ENCODE assay signal across 9 cellular contexts in the genomic region with DNA sequence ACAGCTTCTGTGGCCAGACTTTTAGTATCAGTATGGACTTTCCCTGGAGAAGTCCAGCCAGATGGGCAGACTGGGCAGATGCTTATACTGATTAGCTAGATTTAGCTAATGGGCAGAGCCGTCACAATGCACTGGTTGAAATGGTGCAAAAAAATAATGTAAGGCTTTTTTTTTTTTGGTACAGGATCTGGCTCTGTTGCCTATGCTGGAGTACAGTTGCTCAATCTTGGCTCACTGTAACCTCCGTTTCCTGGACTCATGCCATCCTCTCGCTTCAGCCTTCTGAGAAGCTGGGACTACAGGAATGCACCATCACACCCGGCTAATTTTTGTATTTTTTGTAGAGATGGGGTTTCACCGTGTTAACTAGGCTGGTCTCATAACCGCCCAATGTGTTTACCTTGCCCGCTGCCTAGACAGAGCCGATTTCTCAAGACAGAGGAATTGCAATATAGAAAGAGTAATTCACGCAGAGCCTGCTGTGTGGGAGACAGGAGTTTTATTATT. TPM values are rescaled to one million over a fixed set of nuclear protein-coding genes. Genes with fewer than 3 reads are reported as not detected.
A peak's percentile ranks its signal among the peaks of the same experiment; 100 is the strongest.
DNase-seq lines count a peak whose midpoint lies in the region; ATAC-seq and TF ChIP-seq lines count a peak whose summit lies in the region.
"Had no signal": no experiment of that assay in that cellular context is flagged by ENCODE, and none has a peak within 500 bp of the region (broad histone marks: within the 10 kb centered on the region; RNA-seq: fewer than 3 reads in every experiment).

No MANE protein-coding gene starts in this region.

- intact Hi-C loops in CD14-positive monocyte (cut with micrococcal nuclease): no loop called here

- 14 to 20% methylated on average over 9 of the region's 9 CpGs for WGBS in esophagus, 2 donors

- peaks cover 0 to 2% (median 2%) of the 10 kb centered on the region in 3 donors for H3K27me3 Mint-ChIP-seq in CD14-positive monocyte (ENCODE audit: low read depth in 3 of 3)
- H3K27me3 Mint-ChIP-seq in progenitor cell of endocrine pancreas: no peaks in the 10 kb centered on the region
- no peaks in the 10 kb centered on the region for H3K27me3 Mint-ChIP-seq in T-cell

- DNase-seq in CD14-positive monocyte (ENCODE audit: low spot score): no peak
- peak; percentile 17 to 46 for DNase-seq in NOMO-1 (lab: John Stamatoyannopoulos, UW; ENCODE audit: unreplicated experiment in 2 of 2)
- DNase-seq in omental fat pad (ENCODE audit: low spot score): no peak
- no peak for DNase-seq in progenitor cell of endocrine pancreas (ENCODE audit: low spot score, unreplicated experiment)
- DNase-seq in LoVo (ENCODE audit: low spot score): no peak
- no peak for DNase-seq in SW480 (ENCODE audit: low spot score)
- DNase-seq in T-cell: no peak

- no peak for TF ChIP-seq CTCF in CD14-positive monocyte (IDR thresholded peaks at IDR 0.05)
- TF ChIP-seq CTCF in omental fat pad (IDR thresholded peaks at IDR 0.05): no peak
- TF ChIP-seq CTCF in progenitor cell of endocrine pancreas (IDR thresholded peaks at IDR 0.05; ENCODE audit: unreplicated experiment): no peak

- H3K36me3 Mint-ChIP-seq in CD14-positive monocyte (no peaks in the 10 kb centered on the region), progenitor cell of endocrine pancreas (ENCODE audit: insufficient read depth) (no peaks in the 10 kb centered on the region), T-cell (no peaks in the 10 kb centered on the region)

- H3K27me3 ChIP-seq in esophagus (ENCODE audit: control insufficient read depth in 1 of 2, insufficient read depth in 2 of 2, low read length in 2 of 2): no peaks in the 10 kb centered on the region

- H3K4me1 Mint-ChIP-seq in CD14-positive monocyte (peaks cover 42% of the 10 kb centered on the region), progenitor cell of endocrine pancreas (ENCODE audit: low read depth) (peaks cover 16% of the 10 kb centered on the region), T-cell (peaks cover 8 to 17% (median 14%) of the 10 kb centered on the region in 3 donors)

- H3K4me1 ChIP-seq in esophagus (ENCODE audit: control insufficient read depth in 2 of 2, insufficient read depth in 2 of 2, low read length in 1 of 2): no peaks in the 10 kb centered on the region

- CTCF ChIA-PET in T-cell (lab: Charles Lee): no interaction called here

- no peaks in the 10 kb centered on the region for H3K36me3 ChIP-seq in esophagus (ENCODE audit: control insufficient read depth in 2 of 2, insufficient read depth in 2 of 2, low read length in 1 of 2)

- no peaks in the 10 kb centered on the region for H3K9me3 ChIP-seq in esophagus (ENCODE audit: control insufficient read depth in 2 of 2, insufficient read depth in 1 of 2, low read depth in 1 of 2, low read length in 1 of 2)

- H3K4me3 Mint-ChIP-seq in CD14-positive monocyte: peak overlapping the region; percentile 79 to 89
- no peak overlapping the region for H3K4me3 Mint-ChIP-seq in progenitor cell of endocrine pancreas (ENCODE audit: low read depth)
- H3K4me3 Mint-ChIP-seq in T-cell: no peak overlapping the region

- H3K27ac Mint-ChIP-seq in CD14-positive monocyte (peak overlapping the region; percentile 89 to 98 (median 97)), progenitor cell of endocrine pancreas (no peak overlapping the region), T-cell (peak overlapping the region in 1 of 2 donors; percentile 16)

- POLR2A ChIA-PET in T-cell (lab: Charles Lee): no interaction called here

- no peak overlapping the region for H3K4me3 ChIP-seq in esophagus (ENCODE audit: low read depth in 1 of 2, low read length in 2 of 2)
- H3K4me3 ChIP-seq: GM12878 had no signal

- H3K27ac ChIP-seq in esophagus (ENCODE audit: low read depth in 2 of 2, low read length in 1 of 2): peak overlapping the region; percentile 66 to 71

- H3K9me3 Mint-ChIP-seq in CD14-positive monocyte (no peaks in the 10 kb centered on the region), progenitor cell of endocrine pancreas (ENCODE audit: low read depth) (no peaks in the 10 kb centered on the region), T-cell (no peaks in the 10 kb centered on the region)

- ATAC-seq in omental fat pad (ENCODE audit: low FRiP score) (peak; percentile 68), T-cell (replicated peaks in 1 of 4) (no peak)
- ATAC-seq: GM12878 had no signal

RNA-seq across cellular contexts. Expression of a gene that starts 16.4 kb away (rescaled TPM):
- under 1 TPM; 0.14 to 0.68 TPM for polyA plus RNA-seq in CD14-positive monocyte
- polyA plus RNA-seq in esophagus: 10 to 100 TPM; 12.5 to 15.0 TPM
- 10 to 100 TPM in 1 of 4 donors, 1 to 10 TPM in 1, under 1 TPM in 2; 0.25 to 10.8 (median 3.1) TPM for total RNA-seq in omental fat pad
- 45.5 and 46.6 TPM in 2 replicates for total RNA-seq in progenitor cell of endocrine pancreas
- total RNA-seq in T-cell: 1 to 10 TPM; 1.1 to 2.9 (median 1.8) TPM

RNA-seq across cellular contexts. Expression of a gene that starts 35.6 kb away (rescaled TPM):
- polyA plus RNA-seq in CD14-positive monocyte: 1 to 10 TPM; 3.0 to 3.5 TPM
- polyA plus RNA-seq in esophagus: 10 to 100 TPM; 27.3 to 46.0 TPM
- total RNA-seq in omental fat pad: 10 to 100 TPM; 40.8 to 56.5 (median 48.9) TPM
- 58.1 and 58.4 TPM in 2 replicates for total RNA-seq in progenitor cell of endocrine pancreas
- total RNA-seq in T-cell: 100 to 1,000 TPM; 169 to 372 (median 175) TPM

RNA-seq across cellular contexts. Expression of a gene that starts 42.7 kb away (rescaled TPM):
- polyA plus RNA-seq in CD14-positive monocyte (100 to 1,000 TPM; 153 to 160 TPM), esophagus (100 to 1,000 TPM in 1 of 2 donors, 10 to 100 TPM in 1; 80.2 to 119 TPM)
- total RNA-seq in omental fat pad (100 to 1,000 TPM in 2 of 4 donors, 10 to 100 TPM in 2; 57.1 to 107 (median 98.1) TPM), progenitor cell of endocrine pancreas (252 and 264 TPM in 2 replicates), T-cell (100 to 1,000 TPM; 169 to 184 (median 176) TPM)

RNA-seq across cellular contexts. Expression of a gene that starts 44.7 kb away (rescaled TPM):
- polyA plus RNA-seq in CD14-positive monocyte: not detected
- 10 to 100 TPM in 1 of 2 donors, 1 to 10 TPM in 1; 4.1 to 18.2 TPM for polyA plus RNA-seq in esophagus
- total RNA-seq in omental fat pad: 10 to 100 TPM in 3 of 4 donors, 1 to 10 TPM in 1; 8.8 to 12.3 (median 10.3) TPM
- total RNA-seq in progenitor cell of endocrine pancreas: 59.9 and 60.3 TPM in 2 replicates
- total RNA-seq in T-cell: 100 to 1,000 TPM in 1 of 5 donors, 10 to 100 TPM in 4; 51.2 to 111 (median 64.5) TPM

RNA-seq across cellular contexts. Expression of a gene that starts 52.4 kb away (rescaled TPM):
- polyA plus RNA-seq in CD14-positive monocyte: 10 to 100 TPM; 28.5 to 39.2 TPM
- polyA plus RNA-seq in esophagus: 10 to 100 TPM; 27.8 to 28.7 TPM
- 10 to 100 TPM; 33.4 to 65.2 (median 42.5) TPM for total RNA-seq in omental fat pad
- 47.5 and 48.4 TPM in 2 replicates for total RNA-seq in progenitor cell of endocrine pancreas
- total RNA-seq in T-cell: 10 to 100 TPM; 36.3 to 91.4 (median 87.7) TPM

Comparison
In these comparisons a context has a peak if more than half of its experiments do, and no peak if none do; other contexts are left out.
1. DNase-seq: peak in NOMO-1 (2 of 2); none in CD14-positive monocyte (single experiment), omental fat pad (single experiment), progenitor cell of endocrine pancreas (single experiment), LoVo (single experiment), SW480 (single experiment) and T-cell (0 of 34).
2. H3K4me3 Mint-ChIP-seq: peak in CD14-positive monocyte (2 of 2); none in progenitor cell of endocrine pancreas (single experiment) and T-cell (0 of 3).